ENCODE assay signal across 9 cellular contexts in the genomic region with DNA sequence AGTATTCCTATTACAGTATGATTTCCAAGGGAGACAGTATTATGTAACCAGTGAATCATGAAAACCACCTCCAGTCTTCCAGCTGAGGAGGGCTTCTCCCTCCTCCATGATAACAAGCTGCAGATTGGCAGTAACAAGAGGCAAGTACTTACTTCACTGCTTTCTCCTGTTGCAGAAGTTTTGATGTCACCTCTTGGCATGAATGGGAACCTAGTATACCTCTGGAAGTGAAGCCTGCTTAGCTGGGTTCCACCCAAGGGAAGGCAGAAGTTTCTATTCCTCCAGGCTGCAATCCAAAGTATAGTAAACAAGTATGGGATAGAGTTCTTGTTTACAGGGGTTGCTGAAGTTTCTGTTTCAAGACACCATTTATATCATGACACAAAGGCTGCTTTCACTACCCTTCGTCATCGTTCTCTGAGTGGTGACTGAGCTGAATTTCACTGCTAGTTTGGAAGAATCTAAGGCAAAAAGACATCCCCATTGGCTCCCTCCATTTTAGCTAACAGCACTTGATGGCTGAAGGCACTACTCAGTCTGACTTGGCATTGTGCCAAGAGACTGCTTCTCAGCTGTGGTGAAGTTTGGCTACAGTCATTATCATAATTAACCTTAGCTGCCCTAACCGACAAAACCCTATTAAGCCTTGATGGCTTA. TPM values are rescaled to one million over a fixed set of nuclear protein-coding genes. Genes with fewer than 3 reads are reported as not detected.
DNase-seq lines count a peak whose midpoint lies in the region; ATAC-seq, FAIRE-seq and TF ChIP-seq lines count a peak whose summit lies in the region.
"Had no signal": no experiment of that assay in that cellular context is flagged by ENCODE, and none has a peak within 500 bp of the region (broad histone marks: within the 10 kb centered on the region; RNA-seq: fewer than 3 reads in every experiment).

No MANE protein-coding gene starts in this region.

- H3K4me3 ChIP-seq in HL-60 (replicated peaks; ENCODE audit: insufficient read depth, low read length) (no peak overlapping the region), duodenal mucosa (ENCODE audit: low read depth in 1 of 2, low read length in 2 of 2) (peak overlapping the region; percentile 3 to 16)

- H3K4me1 Mint-ChIP-seq in activated CD4-positive, alpha-beta T cell treated with anti-CD3 and anti-CD28 coated beads for 36 hours = no peaks in the 10 kb centered on the region

- in situ Hi-C loops in GM13977 (cut with MboI; ENCODE audit: low pct_unique_long_range_greater_than_20kb, low sequenced_read_pairs, unreplicated experiment) = no loop called here

- H3K36me3 ChIP-seq in duodenal mucosa (ENCODE audit: control insufficient read depth in 1 of 2, insufficient read depth in 2 of 2, low read length in 2 of 2) = no peaks in the 10 kb centered on the region

- POLR2A ChIA-PET in activated CD4-positive, alpha-beta T cell treated with anti-CD3 and anti-CD28 coated beads for 36 hours (lab: Charles Lee) = interaction anchor here (0.6 kb wide), 1 partner anchor 50 kb away, joined by 7 read pairs; no protein-coding TSS in a partner anchor

- H3K27me3 ChIP-seq in HL-60 (ENCODE audit: insufficient read depth, poor library complexity, severe bottlenecking) = no peaks in the 10 kb centered on the region
- no peaks in the 10 kb centered on the region for H3K27me3 ChIP-seq in duodenal mucosa (ENCODE audit: control insufficient read depth in 1 of 2, insufficient read depth in 2 of 2, low read length in 2 of 2)

- no peaks in the 10 kb centered on the region for H3K9me3 ChIP-seq in duodenal mucosa (ENCODE audit: control insufficient read depth in 1 of 2, low read length in 2 of 2)

- no peak overlapping the region for H3K4me3 Mint-ChIP-seq in activated CD4-positive, alpha-beta T cell treated with anti-CD3 and anti-CD28 coated beads for 36 hours

- H3K27me3 Mint-ChIP-seq in activated CD4-positive, alpha-beta T cell treated with anti-CD3 and anti-CD28 coated beads for 36 hours = no peaks in the 10 kb centered on the region

- H3K27ac ChIP-seq in HL-60 (replicated peaks) (peak overlapping the region; percentile 53; the same call in 1 of the 2 replicates), duodenal mucosa (ENCODE audit: low read depth, low read length) (no peak overlapping the region)

- TF ChIP-seq POLR2A in GM12891 (IDR thresholded peaks at IDR 0.05; ENCODE audit: low read depth, low read length) = no peak

- intact Hi-C loops in activated CD4-positive, alpha-beta T cell treated with anti-CD3 and anti-CD28 coated beads for 36 hours (cut with DNase I, micrococcal nuclease) = no loop called here

- peaks cover 3 to 5% of the 10 kb centered on the region in 2 donors for H3K4me1 ChIP-seq in duodenal mucosa (ENCODE audit: control insufficient read depth in 1 of 2, insufficient read depth in 2 of 2, low read length in 2 of 2)

- no peaks in the 10 kb centered on the region for H3K9me3 Mint-ChIP-seq in activated CD4-positive, alpha-beta T cell treated with anti-CD3 and anti-CD28 coated beads for 36 hours (ENCODE audit: low read depth)

- TF ChIP-seq CTCF in HL-60 (IDR thresholded peaks at IDR 0.05; ENCODE audit: insufficient read depth, low read length) (no peak), GM13977 (IDR thresholded peaks at IDR 0.05; ENCODE audit: extremely low read depth, insufficient read depth, missing control alignments) (no peak)

- H3K36me3 Mint-ChIP-seq in activated CD4-positive, alpha-beta T cell treated with anti-CD3 and anti-CD28 coated beads for 36 hours (ENCODE audit: low read depth) = no peaks in the 10 kb centered on the region

- no peak for ATAC-seq in activated CD4-positive, alpha-beta T cell treated with anti-CD3 and anti-CD28 coated beads for 36 hours
- no peak for ATAC-seq in GM18861 (IDR thresholded peaks at IDR 0.05; ENCODE audit: unreplicated experiment)

- CTCF ChIA-PET in activated CD4-positive, alpha-beta T cell treated with anti-CD3 and anti-CD28 coated beads for 36 hours (lab: Charles Lee) = interaction anchor here (0.6 to 1.7 kb wide), 4 partner anchors 12 to 789 kb away, joined by 3 to 6 read pairs (median 5); no protein-coding TSS in a partner anchor

- H3K9ac ChIP-seq in duodenal mucosa (ENCODE audit: low read depth in 1 of 2, low read length in 2 of 2) = no peak overlapping the region

- DNase-seq in HL-60 (ENCODE audit: low read depth in 1 of 2, low spot score in 1 of 2) (peak; percentile 29 to 47), NCI-H69 (lab: John Stamatoyannopoulos, UW) (peak; percentile 91), putamen (ENCODE audit: low spot score) (peak; percentile 83), GM12891 (ENCODE audit: insufficient read length, low spot score) (no peak), GM13977 (ENCODE audit: low spot score) (no peak)
- DNase-seq in activated CD4-positive, alpha-beta T cell treated with anti-CD3 and anti-CD28 coated beads for 36 hours = no peak

- FAIRE-seq in GM12891 (lab: Jason Lieb, UNC) = no peak
- FAIRE-seq: endothelial cell of umbilical vein had no signal

- H3K27ac Mint-ChIP-seq in activated CD4-positive, alpha-beta T cell treated with anti-CD3 and anti-CD28 coated beads for 36 hours = no peak overlapping the region

TF ChIP-seq in GM12891, 5 proteins besides CTCF, POLR2A, EP300 and RAD21:
- no peak for TF ChIP-seq POLR2AphosphoS5 (IDR thresholded peaks at IDR 0.05; ENCODE audit: low read depth, low read length)
- TF ChIP-seq POU2F2 (IDR thresholded peaks at IDR 0.05; ENCODE audit: low read depth, low read length) = no peak
- no peak for TF ChIP-seq TAF1 (IDR thresholded peaks at IDR 0.05; ENCODE audit: low read depth, low read length)
- TF ChIP-seq PAX5 (IDR thresholded peaks at IDR 0.05; ENCODE audit: insufficient read depth, low read length, severe bottlenecking) = no peak
- TF ChIP-seq SPI1 (IDR thresholded peaks at IDR 0.05; ENCODE audit: low read depth, low read length) = no peak

RNA-seq across cellular contexts. Expression of a gene that starts 49.8 kb away (rescaled TPM):
- polyA plus RNA-seq in GM12891 (2012; ENCODE audit: low read depth, missing spikeins) = 5.2 TPM
- 10 to 100 TPM in 1 of 2 experiments, 1 to 10 TPM in 1; 8.2 to 13.1 TPM for total RNA-seq in activated CD4-positive, alpha-beta T cell treated with anti-CD3 and anti-CD28 coated beads for 36 hours

Comparison
In these comparisons a context has a peak if more than half of its experiments do, and no peak if none do; other contexts are left out.
1. DNase-seq: peak in HL-60 (2 of 2), NCI-H69 (single experiment) and putamen (single experiment); none in GM12891 (single experiment), activated CD4-positive, alpha-beta T cell treated with anti-CD3 and anti-CD28 coated beads for 36 hours (single experiment) and GM13977 (single experiment).